1 cellular context compared by ENCODE assay signal in the genomic region with DNA sequence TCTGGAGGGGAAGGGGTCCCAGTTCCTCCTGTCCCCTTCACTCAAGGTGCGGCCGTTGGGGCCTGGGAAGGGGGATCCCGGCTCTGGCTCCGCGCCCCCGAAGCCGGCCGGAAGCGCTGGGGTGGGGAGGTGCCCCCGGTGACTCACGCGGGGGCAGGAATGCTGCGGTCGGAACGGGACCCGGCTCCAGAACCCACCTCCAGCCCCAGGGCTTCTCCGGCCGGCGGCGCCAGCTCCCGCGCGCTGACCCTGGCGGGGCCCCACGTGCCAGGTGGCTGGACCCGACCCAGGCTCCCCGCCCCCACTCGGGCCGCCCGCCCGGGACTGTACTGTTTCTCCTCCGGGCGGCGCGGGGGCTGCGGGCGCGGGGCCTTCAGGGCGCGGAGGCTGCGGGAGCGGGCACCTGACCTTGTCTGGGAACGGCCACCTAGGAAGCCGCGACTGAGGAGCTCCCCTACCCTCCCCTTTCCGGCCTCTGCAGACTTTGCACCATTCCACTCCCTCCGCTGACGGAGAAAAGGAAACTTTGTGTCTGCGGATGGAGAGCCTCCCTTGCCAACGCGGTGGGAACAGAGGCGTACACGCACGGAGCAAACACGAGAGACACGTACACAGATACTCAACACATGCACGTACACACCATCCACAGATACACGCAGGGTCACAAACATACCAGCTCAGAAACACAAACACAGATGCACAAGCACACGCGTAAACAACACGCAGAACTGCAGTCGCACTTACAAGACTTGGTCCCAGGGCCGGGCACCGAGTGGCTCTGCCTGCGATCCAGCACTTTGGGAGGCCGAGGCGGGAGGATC.
TF ChIP-seq lines count a peak whose summit lies in the region.

No MANE protein-coding gene starts in this region.

TF ChIP-seq in K562, 482 proteins besides CTCF, POLR2A, EP300 and RAD21 (continued from another document and continues in another):
- TF ChIP-seq PCBP1 (IDR thresholded peaks at IDR 0.05; ENCODE audit: low read depth, low read length, poor library complexity, severe bottlenecking) (peak; percentile 52), U2AF1 (optimal IDR thresholded peaks at IDR 0.05; ENCODE audit: low read depth, low read length) (peak; percentile 72), MYBL2 (IDR thresholded peaks at IDR 0.05; ENCODE audit: low read depth) (no peak), MYBL2 (CRISPR knock-in tag; IDR thresholded peaks at IDR 0.05; ENCODE audit: borderline replicate concordance) (no peak), MCM2 (IDR thresholded peaks at IDR 0.05; ENCODE audit: low read depth) (no peak), NCOR1 (IDR thresholded peaks at IDR 0.05) (peak; percentile 59), MAFK (IDR thresholded peaks at IDR 0.05; ENCODE audit: low read length) (no peak), HIVEP1 (CRISPR knock-in tag; IDR thresholded peaks at IDR 0.05) (no peak), RUNX1 (IDR thresholded peaks at IDR 0.05; ENCODE audit: low read depth) (no peak), ZNF224 (CRISPR knock-in tag; IDR thresholded peaks at IDR 0.05) (0 out of 2 replicates have a peak, but pooled peaks have one; percentile 46), TAF7 (tag; IDR thresholded peaks at IDR 0.05) (no peak), TEAD1 (CRISPR knock-in tag; IDR thresholded peaks at IDR 0.05) (peak in 1 of 2 experiments; percentile 92; a peak in 2 of 4 replicates), LARP7 (IDR thresholded peaks at IDR 0.05) (no peak), KDM5B (IDR thresholded peaks at IDR 0.05; ENCODE audit: insufficient replicate concordance, low read depth, low read length) (no peak), PTTG1 (tag; IDR thresholded peaks at IDR 0.05; ENCODE audit: low read depth) (no peak), JUNB (CRISPR knock-in tag; conservative IDR thresholded peaks at IDR 0.05) (no peak), TFAM (CRISPR knock-in tag; conservative IDR thresholded peaks at IDR 0.05) (no peak), MTA3 (IDR thresholded peaks at IDR 0.05; ENCODE audit: borderline replicate concordance) (0 out of 2 replicates have a peak, but pooled peaks have one; percentile 13), ZNF445 (CRISPR knock-in tag; IDR thresholded peaks at IDR 0.05; ENCODE audit: low read depth) (0 out of 2 replicates have a peak, but pooled peaks have one; percentile 44), TARDBP (IDR thresholded peaks at IDR 0.05) (no peak), EHMT2 (IDR thresholded peaks at IDR 0.05) (no peak), ZNF717 (CRISPR knock-in tag; IDR thresholded peaks at IDR 0.05) (no peak), SP2 (IDR thresholded peaks at IDR 0.05; ENCODE audit: extremely low read depth, low read depth, low read length, poor library complexity, severe bottlenecking) (no peak), MIER1 (IDR thresholded peaks at IDR 0.05; ENCODE audit: low read depth) (no peak), SMARCE1 (IDR thresholded peaks at IDR 0.05) (peak; percentile 79; the same call in 1 of the 2 replicates), ZNF232 (CRISPR knock-in tag; IDR thresholded peaks at IDR 0.05) (no peak), TGIF2 (CRISPR knock-in tag; IDR thresholded peaks at IDR 0.05) (no peak), GTF2F1 (IDR thresholded peaks at IDR 0.05; ENCODE audit: low read depth, low read length) (no peak)
- TF ChIP-seq, protein P1, sequence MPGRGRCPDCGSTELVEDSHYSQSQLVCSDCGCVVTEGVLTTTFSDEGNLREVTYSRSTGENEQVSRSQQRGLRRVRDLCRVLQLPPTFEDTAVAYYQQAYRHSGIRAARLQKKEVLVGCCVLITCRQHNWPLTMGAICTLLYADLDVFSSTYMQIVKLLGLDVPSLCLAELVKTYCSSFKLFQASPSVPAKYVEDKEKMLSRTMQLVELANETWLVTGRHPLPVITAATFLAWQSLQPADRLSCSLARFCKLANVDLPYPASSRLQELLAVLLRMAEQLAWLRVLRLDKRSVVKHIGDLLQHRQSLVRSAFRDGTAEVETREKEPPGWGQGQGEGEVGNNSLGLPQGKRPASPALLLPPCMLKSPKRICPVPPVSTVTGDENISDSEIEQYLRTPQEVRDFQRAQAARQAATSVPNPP (IDR thresholded peaks at IDR 0.05; ENCODE audit: borderline replicate concordance, insufficient read depth, insufficient read length), result no peak
- TF ChIP-seq, protein P2, sequence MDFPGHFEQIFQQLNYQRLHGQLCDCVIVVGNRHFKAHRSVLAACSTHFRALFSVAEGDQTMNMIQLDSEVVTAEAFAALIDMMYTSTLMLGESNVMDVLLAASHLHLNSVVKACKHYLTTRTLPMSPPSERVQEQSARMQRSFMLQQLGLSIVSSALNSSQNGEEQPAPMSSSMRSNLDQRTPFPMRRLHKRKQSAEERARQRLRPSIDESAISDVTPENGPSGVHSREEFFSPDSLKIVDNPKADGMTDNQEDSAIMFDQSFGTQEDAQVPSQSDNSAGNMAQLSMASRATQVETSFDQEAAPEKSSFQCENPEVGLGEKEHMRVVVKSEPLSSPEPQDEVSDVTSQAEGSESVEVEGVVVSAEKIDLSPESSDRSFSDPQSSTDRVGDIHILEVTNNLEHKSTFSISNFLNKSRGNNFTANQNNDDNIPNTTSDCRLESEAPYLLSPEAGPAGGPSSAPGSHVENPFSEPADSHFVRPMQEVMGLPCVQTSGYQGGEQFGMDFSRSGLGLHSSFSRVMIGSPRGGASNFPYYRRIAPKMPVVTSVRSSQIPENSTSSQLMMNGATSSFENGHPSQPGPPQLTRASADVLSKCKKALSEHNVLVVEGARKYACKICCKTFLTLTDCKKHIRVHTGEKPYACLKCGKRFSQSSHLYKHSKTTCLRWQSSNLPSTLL (IDR thresholded peaks at IDR 0.05), result 0 out of 2 replicates have a peak, but pooled peaks have one; percentile 14
- TF ChIP-seq, protein P3, sequence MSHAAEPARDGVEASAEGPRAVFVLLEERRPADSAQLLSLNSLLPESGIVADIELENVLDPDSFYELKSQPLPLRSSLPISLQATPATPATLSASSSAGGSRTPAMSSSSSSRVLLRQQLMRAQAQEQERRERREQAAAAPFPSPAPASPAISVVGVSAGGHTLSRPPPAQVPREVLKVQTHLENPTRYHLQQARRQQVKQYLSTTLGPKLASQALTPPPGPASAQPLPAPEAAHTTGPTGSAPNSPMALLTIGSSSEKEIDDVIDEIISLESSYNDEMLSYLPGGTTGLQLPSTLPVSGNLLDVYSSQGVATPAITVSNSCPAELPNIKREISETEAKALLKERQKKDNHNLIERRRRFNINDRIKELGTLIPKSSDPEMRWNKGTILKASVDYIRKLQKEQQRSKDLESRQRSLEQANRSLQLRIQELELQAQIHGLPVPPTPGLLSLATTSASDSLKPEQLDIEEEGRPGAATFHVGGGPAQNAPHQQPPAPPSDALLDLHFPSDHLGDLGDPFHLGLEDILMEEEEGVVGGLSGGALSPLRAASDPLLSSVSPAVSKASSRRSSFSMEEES (CRISPR knock-in tag; IDR thresholded peaks at IDR 0.05), result no peak
- TF ChIP-seq, protein P4, sequence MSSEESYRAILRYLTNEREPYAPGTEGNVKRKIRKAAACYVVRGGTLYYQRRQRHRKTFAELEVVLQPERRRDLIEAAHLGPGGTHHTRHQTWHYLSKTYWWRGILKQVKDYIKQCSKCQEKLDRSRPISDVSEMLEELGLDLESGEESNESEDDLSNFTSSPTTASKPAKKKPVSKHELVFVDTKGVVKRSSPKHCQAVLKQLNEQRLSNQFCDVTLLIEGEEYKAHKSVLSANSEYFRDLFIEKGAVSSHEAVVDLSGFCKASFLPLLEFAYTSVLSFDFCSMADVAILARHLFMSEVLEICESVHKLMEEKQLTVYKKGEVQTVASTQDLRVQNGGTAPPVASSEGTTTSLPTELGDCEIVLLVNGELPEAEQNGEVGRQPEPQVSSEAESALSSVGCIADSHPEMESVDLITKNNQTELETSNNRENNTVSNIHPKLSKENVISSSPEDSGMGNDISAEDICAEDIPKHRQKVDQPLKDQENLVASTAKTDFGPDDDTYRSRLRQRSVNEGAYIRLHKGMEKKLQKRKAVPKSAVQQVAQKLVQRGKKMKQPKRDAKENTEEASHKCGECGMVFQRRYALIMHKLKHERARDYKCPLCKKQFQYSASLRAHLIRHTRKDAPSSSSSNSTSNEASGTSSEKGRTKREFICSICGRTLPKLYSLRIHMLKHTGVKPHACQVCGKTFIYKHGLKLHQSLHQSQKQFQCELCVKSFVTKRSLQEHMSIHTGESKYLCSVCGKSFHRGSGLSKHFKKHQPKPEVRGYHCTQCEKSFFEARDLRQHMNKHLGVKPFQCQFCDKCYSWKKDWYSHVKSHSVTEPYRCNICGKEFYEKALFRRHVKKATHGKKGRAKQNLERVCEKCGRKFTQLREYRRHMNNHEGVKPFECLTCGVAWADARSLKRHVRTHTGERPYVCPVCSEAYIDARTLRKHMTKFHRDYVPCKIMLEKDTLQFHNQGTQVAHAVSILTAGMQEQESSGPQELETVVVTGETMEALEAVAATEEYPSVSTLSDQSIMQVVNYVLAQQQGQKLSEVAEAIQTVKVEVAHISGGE (CRISPR knock-in tag; IDR thresholded peaks at IDR 0.05), result peak in 1 of 3 experiments; percentile 42; a peak in 1 of 6 replicates
- TF ChIP-seq, protein P5, sequence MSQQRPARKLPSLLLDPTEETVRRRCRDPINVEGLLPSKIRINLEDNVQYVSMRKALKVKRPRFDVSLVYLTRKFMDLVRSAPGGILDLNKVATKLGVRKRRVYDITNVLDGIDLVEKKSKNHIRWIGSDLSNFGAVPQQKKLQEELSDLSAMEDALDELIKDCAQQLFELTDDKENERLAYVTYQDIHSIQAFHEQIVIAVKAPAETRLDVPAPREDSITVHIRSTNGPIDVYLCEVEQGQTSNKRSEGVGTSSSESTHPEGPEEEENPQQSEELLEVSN (IDR thresholded peaks at IDR 0.05; ENCODE audit: borderline replicate concordance in 1 of 2, extremely low read depth in 1 of 2, insufficient read depth in 1 of 2, insufficient read length in 1 of 2, low read depth in 1 of 2, low read length in 1 of 2, poor library complexity in 1 of 2, severe bottlenecking in 1 of 2), result peak; percentile 79 to 98
- TF ChIP-seq, protein P6, sequence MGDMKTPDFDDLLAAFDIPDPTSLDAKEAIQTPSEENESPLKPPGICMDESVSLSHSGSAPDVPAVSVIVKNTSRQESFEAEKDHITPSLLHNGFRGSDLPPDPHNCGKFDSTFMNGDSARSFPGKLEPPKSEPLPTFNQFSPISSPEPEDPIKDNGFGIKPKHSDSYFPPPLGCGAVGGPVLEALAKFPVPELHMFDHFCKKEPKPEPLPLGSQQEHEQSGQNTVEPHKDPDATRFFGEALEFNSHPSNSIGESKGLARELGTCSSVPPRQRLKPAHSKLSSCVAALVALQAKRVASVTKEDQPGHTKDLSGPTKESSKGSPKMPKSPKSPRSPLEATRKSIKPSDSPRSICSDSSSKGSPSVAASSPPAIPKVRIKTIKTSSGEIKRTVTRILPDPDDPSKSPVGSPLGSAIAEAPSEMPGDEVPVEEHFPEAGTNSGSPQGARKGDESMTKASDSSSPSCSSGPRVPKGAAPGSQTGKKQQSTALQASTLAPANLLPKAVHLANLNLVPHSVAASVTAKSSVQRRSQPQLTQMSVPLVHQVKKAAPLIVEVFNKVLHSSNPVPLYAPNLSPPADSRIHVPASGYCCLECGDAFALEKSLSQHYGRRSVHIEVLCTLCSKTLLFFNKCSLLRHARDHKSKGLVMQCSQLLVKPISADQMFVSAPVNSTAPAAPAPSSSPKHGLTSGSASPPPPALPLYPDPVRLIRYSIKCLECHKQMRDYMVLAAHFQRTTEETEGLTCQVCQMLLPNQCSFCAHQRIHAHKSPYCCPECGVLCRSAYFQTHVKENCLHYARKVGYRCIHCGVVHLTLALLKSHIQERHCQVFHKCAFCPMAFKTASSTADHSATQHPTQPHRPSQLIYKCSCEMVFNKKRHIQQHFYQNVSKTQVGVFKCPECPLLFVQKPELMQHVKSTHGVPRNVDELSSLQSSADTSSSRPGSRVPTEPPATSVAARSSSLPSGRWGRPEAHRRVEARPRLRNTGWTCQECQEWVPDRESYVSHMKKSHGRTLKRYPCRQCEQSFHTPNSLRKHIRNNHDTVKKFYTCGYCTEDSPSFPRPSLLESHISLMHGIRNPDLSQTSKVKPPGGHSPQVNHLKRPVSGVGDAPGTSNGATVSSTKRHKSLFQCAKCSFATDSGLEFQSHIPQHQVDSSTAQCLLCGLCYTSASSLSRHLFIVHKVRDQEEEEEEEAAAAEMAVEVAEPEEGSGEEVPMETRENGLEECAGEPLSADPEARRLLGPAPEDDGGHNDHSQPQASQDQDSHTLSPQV (IDR thresholded peaks at IDR 0.05), result peak; percentile 84
